ENCODE assay signal across 15 cellular contexts in genomic region chr3:40097507-40098117, GRCh38.
A peak's percentile ranks its signal among the peaks of the same experiment; 100 is the strongest.
DNase-seq lines count a peak whose midpoint lies in the region; ATAC-seq and TF ChIP-seq lines count a peak whose summit lies in the region.
"Had no signal": no experiment of that assay in that cellular context is flagged by ENCODE, and none has a peak within 500 bp of the region (broad histone marks: within the 10 kb centered on the region; RNA-seq: fewer than 3 reads in every experiment).

No MANE protein-coding gene starts in this region.

- H3K4me1 ChIP-seq in RWPE2 (ENCODE audit: insufficient read depth, poor library complexity, severe bottlenecking), result peaks cover 4% of the 10 kb centered on the region
- H3K4me1 ChIP-seq: A549 had no signal

- H3K36me3 ChIP-seq in RWPE2 (ENCODE audit: low read depth), result no peaks in the 10 kb centered on the region

- ATAC-seq in RWPE2 (ENCODE audit: low read depth) (no peak), HG02763 (IDR thresholded peaks at IDR 0.05; ENCODE audit: unreplicated experiment) (no peak)
- ATAC-seq: A549, K562 had no signal

- TF ChIP-seq CTCF in RWPE2 (IDR thresholded peaks at IDR 0.05; ENCODE audit: poor library complexity, severe bottlenecking), result no peak

- no peaks in the 10 kb centered on the region for H3K27me3 ChIP-seq in RWPE2 (ENCODE audit: insufficient read depth, poor library complexity, severe bottlenecking)

- H3K4me3 ChIP-seq in RWPE2 (ENCODE audit: severe bottlenecking), result no peak overlapping the region
- H3K4me3 ChIP-seq: A549, K562 had no signal

- peaks cover 2% of the 10 kb centered on the region for H3K9me3 ChIP-seq in RWPE2 (ENCODE audit: severe bottlenecking)
- H3K9me3 ChIP-seq: A549 had no signal

- H3K27ac ChIP-seq in RWPE2 (ENCODE audit: poor library complexity, severe bottlenecking), result peak overlapping the region; percentile 45
- H3K27ac ChIP-seq: A549 had no signal

- DNase-seq in AG20443 (ENCODE audit: low spot score) (peak; percentile 47), RWPE2 (ENCODE audit: low spot score) (no peak), fibroblast of peridontal ligament (ENCODE audit: extremely low read depth) (peak; percentile 52), renal cortical epithelial cell (ENCODE audit: low read depth) (peak; percentile 18), NCI-H82 treated with DMSO at 0.1 percent for 48 hours (lab: John Stamatoyannopoulos, UW; ENCODE audit: unreplicated experiment) (no peak), NCI-H524 (lab: John Stamatoyannopoulos, UW) (no peak), iPS-NIHi11 (ENCODE audit: low spot score) (no peak)
- DNase-seq: CD4-positive, CD25-positive, alpha-beta regulatory T cell; GOT3; NCI-H1048; NCI-H146; NK-92 treated with Interleukin-12 subunit alpha and Interleukin-12 subunit beta, amount 100 ng/mL, for 24 hours had no signal

Comparison
In these comparisons a context has a peak if more than half of its experiments do, and no peak if none do; other contexts are left out.
1. DNase-seq: peak in AG20443 (single experiment), fibroblast of peridontal ligament (single experiment) and renal cortical epithelial cell (single experiment); none in RWPE2 (single experiment), NCI-H82 treated with DMSO at 0.1 percent for 48 hours (single experiment), NCI-H524 (0 of 2) and iPS-NIHi11 (single experiment).